Comparison of ENCODE assay signal across 17 cellular contexts in the genomic region with DNA sequence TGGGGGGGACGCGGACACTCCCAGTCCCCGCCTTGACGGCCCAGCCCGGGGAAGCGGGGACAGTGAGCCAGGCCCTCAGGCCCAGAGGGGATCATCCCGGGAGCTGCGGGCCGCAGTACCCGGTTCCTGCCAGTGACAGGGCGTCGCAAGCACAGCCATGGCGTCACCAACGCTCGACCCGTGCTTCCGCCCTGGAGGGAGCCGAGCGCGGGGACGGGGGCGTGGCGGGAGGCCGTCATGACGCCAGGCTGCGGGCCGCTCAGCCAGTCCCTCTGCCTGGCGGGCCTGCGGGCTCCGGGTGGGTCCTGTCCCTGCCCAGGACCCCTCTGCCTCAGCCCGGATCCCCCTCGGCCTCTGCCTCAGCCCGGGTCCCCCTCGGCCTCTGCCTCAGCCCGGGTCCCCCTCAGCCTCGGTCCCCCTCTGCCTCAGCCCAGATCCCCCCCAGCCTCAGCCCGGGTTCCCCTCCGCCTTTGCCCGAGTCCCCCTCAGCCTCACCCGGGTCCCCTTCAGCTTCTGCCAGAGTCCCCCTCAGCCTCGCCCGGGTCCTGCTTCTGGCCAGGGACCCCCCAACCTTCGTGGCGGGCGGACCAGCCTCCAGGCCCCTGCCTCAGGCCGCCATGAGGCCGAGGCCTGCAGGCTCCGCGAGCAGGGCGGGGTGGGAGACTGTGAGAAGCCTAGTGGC. TPM values are rescaled to one million over a fixed set of nuclear protein-coding genes. Genes with fewer than 3 reads are reported as not detected.
DNase-seq lines count a peak whose midpoint lies in the region; ATAC-seq, FAIRE-seq and TF ChIP-seq lines count a peak whose summit lies in the region.
"Had no signal": no experiment of that assay in that cellular context is flagged by ENCODE, and none has a peak within 500 bp of the region (broad histone marks: within the 10 kb centered on the region; RNA-seq: fewer than 3 reads in every experiment).

No MANE protein-coding gene starts in this region.

- peaks cover 60% of the 10 kb centered on the region for H3K4me1 Mint-ChIP-seq in stimulated activated memory B cell treated with anti-CD40 and anti-IgM and Interleukin-4, amounts not matched to agents 10 μg/mL and 1 μg/mL and 100 μg/mL, for 72 hours
- peaks cover 6 to 8% (median 6%) of the 10 kb centered on the region in 4 donors for H3K4me1 Mint-ChIP-seq in CD4-positive, alpha-beta memory T cell

- no peak for TF ChIP-seq CTCF in K562 (IDR thresholded peaks at IDR 0.05 in 2 of 3, conservative IDR thresholded peaks at IDR 0.05 in 1 of 3; ENCODE audit: insufficient read depth in 2 of 3, low read depth in 1 of 3, low read length in 3 of 3)

- peak overlapping the region; percentile 50 for H3K27ac Mint-ChIP-seq in stimulated activated memory B cell treated with anti-CD40 and anti-IgM and Interleukin-4, amounts not matched to agents 10 μg/mL and 1 μg/mL and 100 μg/mL, for 72 hours
- H3K27ac Mint-ChIP-seq in CD4-positive, alpha-beta memory T cell, result no peak overlapping the region

- CTCF ChIA-PET in K562 (lab: Yijun Ruan, JAX; ENCODE audit: low intra/inter-chr PET ratio), result no interaction called here
- CTCF ChIA-PET in CD4-positive, alpha-beta memory T cell (lab: Charles Lee; ENCODE audit: partially characterized antibody), result no interaction called here

- H3K9me3 ChIP-seq in K562 (replicated peaks; ENCODE audit: control insufficient read depth, insufficient read depth, low read depth, low read length), result no peaks in the 10 kb centered on the region
- no peaks in the 10 kb centered on the region for H3K9me3 ChIP-seq in CD4-positive, alpha-beta memory T cell (ENCODE audit: control insufficient read depth in 1 of 2, low read length in 2 of 2)

- no peaks in the 10 kb centered on the region for H3K27me3 Mint-ChIP-seq in stimulated activated memory B cell treated with anti-CD40 and anti-IgM and Interleukin-4, amounts not matched to agents 10 μg/mL and 1 μg/mL and 100 μg/mL, for 72 hours
- peaks cover 6 to 11% of the 10 kb centered on the region in 2 donors for H3K27me3 Mint-ChIP-seq in CD4-positive, alpha-beta memory T cell

- TF ChIP-seq RAD21 in K562 (CRISPR knock-in tag; conservative IDR thresholded peaks at IDR 0.05 in 1 of 2, IDR thresholded peaks at IDR 0.05 in 1 of 2), result no peak

- H3K4me3 Mint-ChIP-seq in stimulated activated memory B cell treated with anti-CD40 and anti-IgM and Interleukin-4, amounts not matched to agents 10 μg/mL and 1 μg/mL and 100 μg/mL, for 72 hours, result no peak overlapping the region
- H3K4me3 Mint-ChIP-seq in CD4-positive, alpha-beta memory T cell, result no peak overlapping the region

- DNase-seq in ELF-1 (ENCODE audit: low read depth, low spot score) (peak; percentile 74), K562 (ENCODE audit: extremely low read depth in 1 of 4, low spot score in 3 of 4) (peak; percentile 62 to 72 (median 72)), left kidney (ENCODE audit: low read depth, low spot score) (peak; percentile 57), kidney tubule cell (ENCODE audit: low spot score) (no peak)
- no peak for DNase-seq in activated effector memory CD4-positive, alpha-beta T cell treated with Interleukin-2 at 50 U/mL for 16 hours
- DNase-seq in CD4-positive, alpha-beta memory T cell, result no peak
- DNase-seq: C1 segment of cervical spinal cord, COR-L47, DMS153, KBM-7, NCI-H146, NCI-H2081 treated with DMSO at 0.1 percent for 48 hours, NCI-H2227 treated with DMSO at 0.1 percent for 48 hours, NCI-H526 had no signal

- H3K4me1 ChIP-seq in K562 (replicated peaks in 1 of 2; ENCODE audit: control insufficient read depth in 2 of 2, insufficient read depth in 2 of 2, low read length in 2 of 2), result peaks cover 0 to 14% of the 10 kb centered on the region in 2 experiments; a peak in 4 of 5 replicates
- H3K4me1 ChIP-seq in CD4-positive, alpha-beta memory T cell (ENCODE audit: insufficient read depth, low read length), result peaks cover 4% of the 10 kb centered on the region

- BruUV-seq in K562 (replicated peaks; lab: Mats Ljungman, UMichigan), result no TSS peak

- no peaks in the 10 kb centered on the region for H3K9me1 ChIP-seq in K562 (ENCODE audit: control insufficient read depth, insufficient read depth, low read length)

- ATAC-seq in K562, result peak; percentile 96
- ATAC-seq in stimulated activated memory B cell treated with anti-CD40 and anti-IgM and Interleukin-4, amounts not matched to agents 10 μg/mL and 1 μg/mL and 100 μg/mL, for 72 hours, result no peak

- no peak for FAIRE-seq in K562 (lab: Jason Lieb, UNC)

- H3K9me3 Mint-ChIP-seq in stimulated activated memory B cell treated with anti-CD40 and anti-IgM and Interleukin-4, amounts not matched to agents 10 μg/mL and 1 μg/mL and 100 μg/mL, for 72 hours, result no peaks in the 10 kb centered on the region
- H3K9me3 Mint-ChIP-seq in CD4-positive, alpha-beta memory T cell, result peaks cover 0 to 2% (median 0%) of the 10 kb centered on the region in 8 donors

- H2AFZ ChIP-seq in K562 (ENCODE audit: low read depth, low read length), result peak overlapping the region; percentile 80

- TF ChIP-seq POLR2A in K562 (conservative IDR thresholded peaks at IDR 0.05), result no peak

- peak overlapping the region; percentile 32 for H3K4me2 ChIP-seq in K562 (ENCODE audit: insufficient read depth, low read length)

- peaks cover 25 to 56% of the 10 kb centered on the region in 2 experiments; a peak in 4 of 5 replicates for H3K27me3 ChIP-seq in K562 (ENCODE audit: control insufficient read depth in 2 of 2, insufficient read depth in 2 of 2, low read length in 2 of 2)
- H3K27me3 ChIP-seq in CD4-positive, alpha-beta memory T cell (ENCODE audit: insufficient read depth, low read length), result no peaks in the 10 kb centered on the region

- no peaks in the 10 kb centered on the region for H3K79me2 ChIP-seq in K562 (ENCODE audit: control insufficient read depth, insufficient read depth, low read length)

- H4K20me1 ChIP-seq in K562 (replicated peaks; ENCODE audit: control insufficient read depth, insufficient read depth, low read length), result no peaks in the 10 kb centered on the region

- 9% methylated on average over 33 of the region's 50 CpGs for WGBS in K562 (ENCODE audit: insufficient coverage, low coverage, missing lambda C conversion rate)

- H3K4me3 ChIP-seq in K562, result peak overlapping the region; percentile 22; the same call in 1 of the 2 replicates
- H3K4me3 ChIP-seq in CD4-positive, alpha-beta memory T cell (ENCODE audit: low read length in 2 of 2), result no peak overlapping the region
- H3K4me3 ChIP-seq: SK-N-MC had no signal

- H3K36me3 ChIP-seq in K562 (ENCODE audit: control insufficient read depth, insufficient read depth, low read length), result no peaks in the 10 kb centered on the region
- no peaks in the 10 kb centered on the region for H3K36me3 ChIP-seq in CD4-positive, alpha-beta memory T cell (ENCODE audit: insufficient read depth, low read length)

- no peaks in the 10 kb centered on the region for H3K36me3 Mint-ChIP-seq in stimulated activated memory B cell treated with anti-CD40 and anti-IgM and Interleukin-4, amounts not matched to agents 10 μg/mL and 1 μg/mL and 100 μg/mL, for 72 hours
- no peaks in the 10 kb centered on the region for H3K36me3 Mint-ChIP-seq in CD4-positive, alpha-beta memory T cell

- TF ChIP-seq EP300 in K562 (IDR thresholded peaks at IDR 0.05; ENCODE audit: low read length), result no peak

- POLR2A ChIA-PET in K562 (lab: Yijun Ruan, JAX), result no interaction called here
- POLR2A ChIA-PET in CD4-positive, alpha-beta memory T cell (lab: Charles Lee; ENCODE audit: partially characterized antibody), result no interaction called here

- intact Hi-C loops in K562 (cut with micrococcal nuclease), result no loop called here
- intact Hi-C loops in CD4-positive, alpha-beta memory T cell (cut with micrococcal nuclease), result no loop called here

- H3K27ac ChIP-seq in K562 (ENCODE audit: extremely low read depth, low read depth, low read length), result no peak overlapping the region
- no peak overlapping the region for H3K27ac ChIP-seq in CD4-positive, alpha-beta memory T cell (ENCODE audit: low read depth, low read length)
- H3K27ac ChIP-seq: HL-60, SK-N-MC had no signal

- H3K9ac ChIP-seq in K562 (ENCODE audit: insufficient read depth in 1 of 2, low read depth in 2 of 2, low read length in 2 of 2), result peak overlapping the region; percentile 22 to 69; a peak in 3 of 4 replicates

- in situ Hi-C loops in K562 (cut with MboI), result no loop called here

RNA-seq across cellular contexts. Expression of gene SLC2A5, which starts 2.3 kb away (rescaled TPM):
- total RNA-seq in K562 (2011; cell fraction: chromatin; rRNA removed; ENCODE audit: low replicate concordance), result not detected in 2 replicates
- total RNA-seq in K562 (2011; cell fraction: nucleolus; rRNA removed), result not detected in 2 replicates
- total RNA-seq in K562 (2011; cell fraction: nucleoplasm; rRNA removed), result not detected in 2 replicates
- not detected in 2 replicates for total RNA-seq in K562 (2014; rRNA removed)
- total RNA-seq in K562 (2014; rRNA removed; fragmentation: Illumina TruSeq; extraction: Trizol), result not detected in 2 replicates
- total RNA-seq in K562 (2015; rRNA removed; fragmentation: Illumina TruSeq; extraction: Trizol), result not detected in 2 replicates
- total RNA-seq in K562 (2021), result 0.04 TPM in 1 of 2 replicates, not detected in the other
- 0.08 TPM in 1 of 2 replicates, not detected in the other for polyA plus RNA-seq in K562 (2011; rRNA removed)
- 0.04 TPM in 1 of 2 replicates, not detected in the other for polyA plus RNA-seq in K562 (2011; cell fraction: cytosol; rRNA removed)
- 0.54 TPM in 1 of 2 replicates, not detected in the other for polyA plus RNA-seq in K562 (2011; cell fraction: nucleus; rRNA removed)
- polyA plus RNA-seq in K562 (2012), result 0.03 and 0.06 TPM in 2 replicates
- polyA plus RNA-seq in K562 (2014; fragmentation: Illumina TruSeq; extraction: Trizol), result not detected in 2 replicates
- not detected for polyA plus RNA-seq in K562 (2014; fragmentation: Nextera tagmentation; extraction: Ambion mirVana)
- polyA plus RNA-seq in K562 (2014; rRNA removed), result not detected in 2 replicates
- not detected in 2 replicates for polyA minus RNA-seq in K562 (2011; rRNA and poly(A)+ RNA removed)
- polyA minus RNA-seq in K562 (2011; cell fraction: cytosol; rRNA and poly(A)+ RNA removed), result not detected in 2 replicates
- not detected in 2 replicates for polyA minus RNA-seq in K562 (2011; cell fraction: nucleus; rRNA and poly(A)+ RNA removed)
- total RNA-seq in CD4-positive, alpha-beta memory T cell, result under 1 TPM in 1 of 2 experiments, not detected in 1; 0.23 TPM
- not detected for polyA plus RNA-seq in CD4-positive, alpha-beta memory T cell

RNA-seq across cellular contexts. Expression of gene SLC2A7, which starts 45.5 kb away (rescaled TPM):
- total RNA-seq in K562 (2011; cell fraction: chromatin; rRNA removed; ENCODE audit: low replicate concordance), result not detected in 2 replicates
- not detected in 2 replicates for total RNA-seq in K562 (2011; cell fraction: nucleolus; rRNA removed)
- not detected in 2 replicates for total RNA-seq in K562 (2011; cell fraction: nucleoplasm; rRNA removed)
- total RNA-seq in K562 (2014; rRNA removed) (not detected in 2 replicates), K562 (2014; rRNA removed; fragmentation: Illumina TruSeq; extraction: Trizol) (not detected in 2 replicates), K562 (2015; rRNA removed; fragmentation: Illumina TruSeq; extraction: Trizol) (not detected in 2 replicates), K562 (2021) (not detected in 2 replicates)
- polyA plus RNA-seq in K562 (2011; rRNA removed) (not detected in 2 replicates), K562 (2014; fragmentation: Illumina TruSeq; extraction: Trizol) (not detected in 2 replicates), K562 (2014; fragmentation: Nextera tagmentation; extraction: Ambion mirVana) (not detected), K562 (2014; rRNA removed) (not detected in 2 replicates)
- polyA plus RNA-seq in K562 (2011; cell fraction: cytosol; rRNA removed), result not detected in 2 replicates
- polyA plus RNA-seq in K562 (2011; cell fraction: nucleus; rRNA removed), result not detected in 2 replicates
- not detected in 2 replicates for polyA plus RNA-seq in K562 (2012)
- not detected in 2 replicates for polyA minus RNA-seq in K562 (2011; rRNA and poly(A)+ RNA removed)
- not detected in 2 replicates for polyA minus RNA-seq in K562 (2011; cell fraction: cytosol; rRNA and poly(A)+ RNA removed)
- polyA minus RNA-seq in K562 (2011; cell fraction: nucleus; rRNA and poly(A)+ RNA removed), result not detected in 2 replicates
- total RNA-seq in CD4-positive, alpha-beta memory T cell, result not detected
- polyA plus RNA-seq in CD4-positive, alpha-beta memory T cell, result not detected

RNA-seq across cellular contexts. Expression of gene GPR157, which starts 57.2 kb away (rescaled TPM):
- total RNA-seq in K562 (2011; cell fraction: chromatin; rRNA removed; ENCODE audit: low replicate concordance), result 0.12 and 0.14 TPM in 2 replicates
- 0.26 and 1.2 TPM in 2 replicates for total RNA-seq in K562 (2011; cell fraction: nucleolus; rRNA removed)
- total RNA-seq in K562 (2011; cell fraction: nucleoplasm; rRNA removed), result 0.22 and 0.61 TPM in 2 replicates
- total RNA-seq in K562 (2014; rRNA removed) (0.08 TPM in 1 of 2 replicates, not detected in the other), K562 (2014; rRNA removed; fragmentation: Illumina TruSeq; extraction: Trizol) (0.03 TPM in 1 of 2 replicates, not detected in the other), K562 (2015; rRNA removed; fragmentation: Illumina TruSeq; extraction: Trizol) (0.04 TPM in 2 replicates), K562 (2021) (0.18 and 0.87 TPM in 2 replicates)
- polyA plus RNA-seq in K562 (2011; rRNA removed) (0.04 TPM in 1 of 2 replicates, not detected in the other), K562 (2014; fragmentation: Illumina TruSeq; extraction: Trizol) (0.03 and 0.04 TPM in 2 replicates), K562 (2014; fragmentation: Nextera tagmentation; extraction: Ambion mirVana) (not detected), K562 (2014; rRNA removed) (0.01 and 0.05 TPM in 2 replicates)
- 0.01 and 0.06 TPM in 2 replicates for polyA plus RNA-seq in K562 (2011; cell fraction: cytosol; rRNA removed)
- 0.01 and 0.14 TPM in 2 replicates for polyA plus RNA-seq in K562 (2011; cell fraction: nucleus; rRNA removed)
- polyA plus RNA-seq in K562 (2012), result 0.19 and 1.0 TPM in 2 replicates
- 0.04 TPM in 1 of 2 replicates, not detected in the other for polyA minus RNA-seq in K562 (2011; rRNA and poly(A)+ RNA removed)
- 0.46 TPM in 1 of 2 replicates, not detected in the other for polyA minus RNA-seq in K562 (2011; cell fraction: cytosol; rRNA and poly(A)+ RNA removed)
- 0.33 and 0.40 TPM in 2 replicates for polyA minus RNA-seq in K562 (2011; cell fraction: nucleus; rRNA and poly(A)+ RNA removed)
- 10 to 100 TPM in 1 of 2 experiments, 1 to 10 TPM in 1; 7.7 to 10.9 TPM for total RNA-seq in CD4-positive, alpha-beta memory T cell
- polyA plus RNA-seq in CD4-positive, alpha-beta memory T cell, result 1 to 10 TPM; 1.6 to 1.9 TPM

Comparison
In these comparisons a context has a peak if more than half of its experiments do, and no peak if none do; other contexts are left out.
1. DNase-seq: peak in ELF-1 (single experiment), K562 (4 of 4) and left kidney (single experiment); none in activated effector memory CD4-positive, alpha-beta T cell treated with Interleukin-2 at 50 U/mL for 16 hours (single experiment), CD4-positive, alpha-beta memory T cell (0 of 5) and kidney tubule cell (single experiment).
2. RNA of gene GPR157, which starts 57.2 kb away (total RNA-seq): 7.7 to 10.9 TPM in CD4-positive, alpha-beta memory T cell; 0.03 to 1.2 TPM in K562; every median in the first group is over 4 times any median in the second.